23 cellular contexts compared by ENCODE assay signal in the genomic region with DNA sequence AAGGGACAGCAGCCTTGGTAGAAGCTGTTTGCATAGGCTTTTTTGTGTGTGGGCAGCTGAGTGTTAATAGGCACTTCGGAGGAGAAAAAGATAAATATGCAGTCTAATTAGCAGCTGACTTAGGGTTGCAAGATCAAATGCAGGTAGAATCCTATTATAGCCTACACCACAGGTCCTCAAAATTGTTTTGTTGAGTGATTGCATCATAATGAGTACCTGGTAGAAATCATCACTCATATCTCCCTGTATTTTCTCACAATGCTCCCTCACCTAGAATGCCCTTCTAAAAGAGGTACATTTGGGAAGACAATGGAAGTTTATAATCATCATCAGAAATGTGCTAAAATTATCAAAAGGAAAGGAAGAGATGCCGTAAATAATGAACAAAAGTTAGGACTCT. TPM values are rescaled to one million over a fixed set of nuclear protein-coding genes. Genes with fewer than 3 reads are reported as not detected.
"Had no signal": no experiment of that assay in that cellular context is flagged by ENCODE, and none has a peak within 500 bp of the region (broad histone marks: within the 10 kb centered on the region; RNA-seq: fewer than 3 reads in every experiment).

No MANE protein-coding gene starts in this region.

- H3K4me1 ChIP-seq: foreskin keratinocyte had no signal

- DNase-seq: activated CD4-positive, alpha-beta T cell treated with anti-CD3 and anti-CD28 coated beads for 1 hour; activated CD4-positive, alpha-beta T cell treated with anti-CD3 and anti-CD28 coated beads, Interleukin-2, amount 50 U/mL, for 4 hours; activated naive CD4-positive, alpha-beta T cell treated with Interleukin-2 at 50 U/mL for 16 hours; activated naive CD8-positive, alpha-beta T cell treated with anti-CD3 and anti-CD28 coated beads, Interleukin-2, amount 50 U/mL, for 24 hours; aorta; cerebellar nuclear complex; effector memory CD4-positive, alpha-beta T cell; foreskin keratinocyte; glutamatergic neuron; hypothalamus; kidney; left ventricle myocardium inferior; mucosa of descending colon; naive thymus-derived CD4-positive, alpha-beta T cell; posterior cingulate gyrus; stimulated activated CD4-positive, alpha-beta T cell treated with anti-CD3 and anti-CD28 coated beads, Interleukin-15, amount 100 ng/mL, for 24 hours; stimulated activated CD4-positive, alpha-beta T cell treated with anti-CD3 and anti-CD28 coated beads, Interleukin-4, amount 100 ng/mL, for 1 hour; stimulated activated naive B cell treated with anti-CD40 and anti-IgM and Interleukin-4, amounts not matched to agents 10 μg/mL and 1 μg/mL and 100 μg/mL, for 72 hours; tibial artery had no signal

- ATAC-seq: activated naive CD8-positive, alpha-beta T cell treated with anti-CD3 and anti-CD28 coated beads, Interleukin-2, amount 50 U/mL, for 24 hours; activated T-helper 17 cell treated with anti-CD3 and anti-CD28 coated beads, Interleukin-2, amount 50 U/mL, for 72 hours; foreskin keratinocyte; mucosa of descending colon; naive thymus-derived CD4-positive, alpha-beta T cell; stimulated activated naive B cell treated with anti-CD40 and anti-IgM and Interleukin-4, amounts not matched to agents 10 μg/mL and 1 μg/mL and 100 μg/mL, for 72 hours had no signal

- H3K27me3 ChIP-seq: foreskin keratinocyte, right atrium auricular region, tibial artery had no signal

- H3K27ac ChIP-seq: foreskin keratinocyte, left ventricle myocardium inferior, right atrium auricular region, skin epidermis, tibial artery, VCaP had no signal

- H3K9me3 ChIP-seq: left ventricle myocardium inferior, mucosa of descending colon, right atrium auricular region, tibial artery had no signal

- H3K4me3 ChIP-seq: left ventricle myocardium inferior, mucosa of descending colon, right atrium auricular region, skin epidermis, tibial artery had no signal

- H3K36me3 ChIP-seq: left ventricle myocardium inferior, right atrium auricular region, tibial artery had no signal

RNA-seq across cellular contexts. Expression of a gene that starts 35.6 kb away (rescaled TPM):
- total RNA-seq: mucosa of descending colon; naive thymus-derived CD4-positive, alpha-beta T cell; right atrium auricular region had no signal
